9 cellular contexts compared by ENCODE assay signal in genomic region chr5:71830626-71831539, GRCh38.
A peak's percentile ranks its signal among the peaks of the same experiment; 100 is the strongest.
DNase-seq lines count a peak whose midpoint lies in the region; ATAC-seq and TF ChIP-seq lines count a peak whose summit lies in the region.
"Had no signal": no experiment of that assay in that cellular context is flagged by ENCODE, and none has a peak within 500 bp of the region (broad histone marks: within the 10 kb centered on the region; RNA-seq: fewer than 3 reads in every experiment).

No MANE protein-coding gene starts in this region.

- POLR2A ChIA-PET in HCT116 (lab: Charles Lee): no interaction called here

- H3K4me1 ChIP-seq in HCT116 (ENCODE audit: control insufficient read depth in 1 of 2, insufficient read depth in 2 of 2, low read length in 2 of 2): peaks cover 0 to 12% of the 10 kb centered on the region in 2 experiments; a peak in 2 of 4 replicates
- H3K4me1 ChIP-seq in SJCRH30: peaks cover 5% of the 10 kb centered on the region
- peaks cover 13% of the 10 kb centered on the region for H3K4me1 ChIP-seq in foreskin keratinocyte
- no peaks in the 10 kb centered on the region for H3K4me1 ChIP-seq in rectal smooth muscle tissue (ENCODE audit: control insufficient read depth, insufficient read depth, low read length)

- H3K36me3 Mint-ChIP-seq in T-helper 2 cell treated with Interferon-gamma antibody and Interleukin-4, amounts not matched to agents 5 μg/mL and 100 μg/mL, for 36 hours (ENCODE audit: low read depth): no peaks in the 10 kb centered on the region
- peaks cover 9 to 11% of the 10 kb centered on the region in 2 donors for H3K36me3 Mint-ChIP-seq in activated T-cell treated with anti-CD3 and anti-CD28 coated beads, Interleukin-2, amount 50 U/mL, for 72 hours (ENCODE audit: insufficient read depth in 2 of 2)

- BruUV-seq in HCT116 (replicated peaks; lab: Mats Ljungman, UMichigan): no TSS peak

- CTCF ChIA-PET in HCT116 (lab: Charles Lee): interaction anchor here (1.1 kb wide), 1 partner anchor 48 kb away, joined by 3 read pairs; no protein-coding TSS in a partner anchor

- TF ChIP-seq RAD21 in HCT116 (IDR thresholded peaks at IDR 0.05; ENCODE audit: low read depth): no peak

- TF ChIP-seq CTCF in HCT116 (IDR thresholded peaks at IDR 0.05 in 2 of 3, conservative IDR thresholded peaks at IDR 0.05 in 1 of 3; ENCODE audit: borderline replicate concordance in 1 of 3, insufficient read depth in 1 of 3, low read depth in 2 of 3, low read length in 2 of 3) (no peak), foreskin keratinocyte (conservative IDR thresholded peaks at IDR 0.05) (no peak)

- H3K9me2 ChIP-seq in HCT116 (ENCODE audit: insufficient read depth): no peaks in the 10 kb centered on the region

- RAD21 ChIA-PET in HCT116 (lab: Charles Lee; ENCODE audit: low non-redundant PET in 1 of 2, low total read pairs in 2 of 2, uncharacterized antibody in 2 of 2, unreplicated experiment in 2 of 2): no interaction called here

- H3K4me2 ChIP-seq in HCT116 (ENCODE audit: low read length): peak overlapping the region; percentile 37

- peak overlapping the region; percentile 49 for H2AFZ ChIP-seq in HCT116 (ENCODE audit: low read depth, low read length, poor library complexity, severe bottlenecking)

- H3K27me3 Mint-ChIP-seq in T-helper 2 cell treated with Interferon-gamma antibody and Interleukin-4, amounts not matched to agents 5 μg/mL and 100 μg/mL, for 36 hours (ENCODE audit: low read depth): no peaks in the 10 kb centered on the region
- H3K27me3 Mint-ChIP-seq in activated T-cell treated with anti-CD3 and anti-CD28 coated beads, Interleukin-2, amount 50 U/mL, for 72 hours (ENCODE audit: low read depth): no peaks in the 10 kb centered on the region
- H3K27me3 Mint-ChIP-seq: IgD-negative memory B cell had no signal

- H3K36me3 ChIP-seq in HCT116 (ENCODE audit: control insufficient read depth in 1 of 2, insufficient read depth in 2 of 2, low read length in 2 of 2) (no peaks in the 10 kb centered on the region), SJCRH30 (no peaks in the 10 kb centered on the region), rectal smooth muscle tissue (ENCODE audit: control insufficient read depth, insufficient read depth, low read length) (no peaks in the 10 kb centered on the region)

- no peaks in the 10 kb centered on the region for H3K27me3 ChIP-seq in HCT116 (ENCODE audit: insufficient read depth, low read length)
- H3K27me3 ChIP-seq in SJCRH30: no peaks in the 10 kb centered on the region
- H3K27me3 ChIP-seq in foreskin keratinocyte: no peaks in the 10 kb centered on the region
- no peaks in the 10 kb centered on the region for H3K27me3 ChIP-seq in rectal smooth muscle tissue (ENCODE audit: control insufficient read depth, insufficient read depth, low read length)

- H3K9ac ChIP-seq in HCT116 (ENCODE audit: low read length) (no peak overlapping the region), rectal smooth muscle tissue (ENCODE audit: low read length) (no peak overlapping the region)

- no peaks in the 10 kb centered on the region for H3K79me2 ChIP-seq in HCT116 (ENCODE audit: insufficient read depth, low read length)

- TF ChIP-seq POLR2A in HCT116 (IDR thresholded peaks at IDR 0.05; ENCODE audit: borderline replicate concordance, extremely low read depth, insufficient read depth, insufficient read length): no peak

- H3K4me1 Mint-ChIP-seq in T-helper 2 cell treated with Interferon-gamma antibody and Interleukin-4, amounts not matched to agents 5 μg/mL and 100 μg/mL, for 36 hours (ENCODE audit: low read depth): peaks cover 4% of the 10 kb centered on the region
- no peaks in the 10 kb centered on the region for H3K4me1 Mint-ChIP-seq in activated T-cell treated with anti-CD3 and anti-CD28 coated beads, Interleukin-2, amount 50 U/mL, for 72 hours (ENCODE audit: low read depth)

- intact Hi-C loops in HCT116 (cut with micrococcal nuclease): no loop called here

- no peak overlapping the region for H3K4me3 ChIP-seq in HCT116 (replicated peaks in 1 of 2; ENCODE audit: low read depth in 1 of 2, low read length in 2 of 2)
- H3K4me3 ChIP-seq in SJCRH30: no peak overlapping the region
- H3K4me3 ChIP-seq in rectal smooth muscle tissue (ENCODE audit: low read length): no peak overlapping the region

- no peaks in the 10 kb centered on the region for H4K20me1 ChIP-seq in HCT116 (ENCODE audit: insufficient read depth)

- DNase-seq in HCT116 (ENCODE audit: low read depth, low spot score) (no peak), SJCRH30 (peak; percentile 80), foreskin keratinocyte (peak; percentile 29 to 78), NCI-H146 treated with DMSO at 0.1 percent for 48 hours (lab: John Stamatoyannopoulos, UW; ENCODE audit: unreplicated experiment) (no peak)
- no peak for DNase-seq in T-helper 2 cell treated with Interferon-gamma antibody and Interleukin-4, amounts not matched to agents 5 μg/mL and 100 μg/mL, for 36 hours (ENCODE audit: low spot score)
- no peak for DNase-seq in activated T-cell treated with anti-CD3 and anti-CD28 coated beads, Interleukin-2, amount 50 U/mL, for 72 hours

- H3K4me3 Mint-ChIP-seq in T-helper 2 cell treated with Interferon-gamma antibody and Interleukin-4, amounts not matched to agents 5 μg/mL and 100 μg/mL, for 36 hours: no peak overlapping the region
- H3K4me3 Mint-ChIP-seq in activated T-cell treated with anti-CD3 and anti-CD28 coated beads, Interleukin-2, amount 50 U/mL, for 72 hours: no peak overlapping the region
- H3K4me3 Mint-ChIP-seq: IgD-negative memory B cell had no signal

- no peak overlapping the region for H3K27ac ChIP-seq in HCT116 (ENCODE audit: low read depth, low read length)
- H3K27ac ChIP-seq in SJCRH30: no peak overlapping the region
- peak overlapping the region; percentile 84 for H3K27ac ChIP-seq in foreskin keratinocyte
- H3K27ac ChIP-seq in rectal smooth muscle tissue (ENCODE audit: low read depth, low read length): peak overlapping the region; percentile 15

- ATAC-seq in HCT116 (no peak), foreskin keratinocyte (peak; percentile 67), GM19455 (IDR thresholded peaks at IDR 0.05; ENCODE audit: unreplicated experiment) (no peak)
- no peak for ATAC-seq in activated T-cell treated with anti-CD3 and anti-CD28 coated beads, Interleukin-2, amount 50 U/mL, for 72 hours (replicated peaks in 1 of 2)

- H3K9me3 Mint-ChIP-seq in T-helper 2 cell treated with Interferon-gamma antibody and Interleukin-4, amounts not matched to agents 5 μg/mL and 100 μg/mL, for 36 hours: peaks cover 18% of the 10 kb centered on the region
- peaks cover 6 to 11% of the 10 kb centered on the region in 2 donors for H3K9me3 Mint-ChIP-seq in activated T-cell treated with anti-CD3 and anti-CD28 coated beads, Interleukin-2, amount 50 U/mL, for 72 hours

- no peak overlapping the region for H3K27ac Mint-ChIP-seq in T-helper 2 cell treated with Interferon-gamma antibody and Interleukin-4, amounts not matched to agents 5 μg/mL and 100 μg/mL, for 36 hours
- H3K27ac Mint-ChIP-seq in activated T-cell treated with anti-CD3 and anti-CD28 coated beads, Interleukin-2, amount 50 U/mL, for 72 hours: no peak overlapping the region
- H3K27ac Mint-ChIP-seq: IgD-negative memory B cell had no signal

- H3K9me3 ChIP-seq in HCT116 (ENCODE audit: control insufficient read depth in 1 of 2, insufficient read depth in 1 of 2, low read depth in 1 of 2, low read length in 2 of 2) (no peaks in the 10 kb centered on the region; a peak in 1 of 4 replicates), SJCRH30 (replicated peaks) (no peaks in the 10 kb centered on the region; the same call in 1 of the 2 replicates)

TF ChIP-seq in HCT116, 20 proteins besides CTCF, POLR2A, EP300 and RAD21:
- TF ChIP-seq CEBPB (IDR thresholded peaks at IDR 0.05; ENCODE audit: low read depth) (no peak), REST (IDR thresholded peaks at IDR 0.05; ENCODE audit: low read depth) (no peak), EGR1 (IDR thresholded peaks at IDR 0.05; ENCODE audit: low read depth) (no peak), FOSL1 (IDR thresholded peaks at IDR 0.05; ENCODE audit: low read depth) (no peak), MAX (IDR thresholded peaks at IDR 0.05) (no peak), CBX3 (IDR thresholded peaks at IDR 0.05; ENCODE audit: low read depth) (no peak), EZH2 (IDR thresholded peaks at IDR 0.05) (no peak), SRF (IDR thresholded peaks at IDR 0.05; ENCODE audit: low read depth) (no peak), JUND (IDR thresholded peaks at IDR 0.05) (no peak)

Comparison
In these comparisons a context has a peak if more than half of its experiments do, and no peak if none do; other contexts are left out.
1. DNase-seq: peak in SJCRH30 (2 of 2) and foreskin keratinocyte (2 of 2); none in HCT116 (single experiment), NCI-H146 treated with DMSO at 0.1 percent for 48 hours (single experiment), T-helper 2 cell treated with Interferon-gamma antibody and Interleukin-4, amounts not matched to agents 5 μg/mL and 100 μg/mL, for 36 hours (single experiment) and activated T-cell treated with anti-CD3 and anti-CD28 coated beads, Interleukin-2, amount 50 U/mL, for 72 hours (0 of 2).
2. H3K27ac ChIP-seq: peak in foreskin keratinocyte (single experiment) and rectal smooth muscle tissue (single experiment); none in HCT116 (single experiment) and SJCRH30 (single experiment).